Comparison of ENCODE assay signal across 1 cellular context in genomic region chr2:82027901-82028570, GRCh38.
TF ChIP-seq lines count a peak whose summit lies in the region.

No MANE protein-coding gene starts in this region.

TF ChIP-seq in K562, 482 proteins besides CTCF, POLR2A, EP300 and RAD21:
- peak; percentile 84 for TF ChIP-seq NFIC (IDR thresholded peaks at IDR 0.05)
- TF ChIP-seq NFIX (CRISPR knock-in tag; IDR thresholded peaks at IDR 0.05; ENCODE audit: low read depth): peak; percentile 80
- no peak for TF ChIP-seq ELF1 (tag; IDR thresholded peaks at IDR 0.05)
